In genomic region chr2:71460595-71461303, GRCh38 we compare ENCODE assay signal across 8 cellular contexts. TPM values are rescaled to one million over a fixed set of nuclear protein-coding genes. Genes with fewer than 3 reads are reported as not detected.
DNase-seq lines count a peak whose midpoint lies in the region; ATAC-seq and TF ChIP-seq lines count a peak whose summit lies in the region.

No MANE protein-coding gene starts in this region.

- in situ Hi-C loops in Caki2 (cut with HindIII; ENCODE audit: low pct_unique_long_range_greater_than_20kb, low sequenced_read_pairs), result no loop called here

- H3K4me3 ChIP-seq in KMS-11 (IDR thresholded peaks at IDR 0.05; ENCODE audit: insufficient read depth, low read depth, low read length), result no peak overlapping the region

- DNase-seq in Caki2 (ENCODE audit: low read depth), result peak; percentile 10
- peak; percentile 89 for DNase-seq in dermis blood vessel endothelial cell
- peak; percentile 29 for DNase-seq in medulla oblongata (ENCODE audit: extremely low spot score)
- no peak for DNase-seq in hippocampal formation (lab: John Stamatoyannopoulos, UW)
- no peak for DNase-seq in posterior cingulate gyrus

- H3K9ac ChIP-seq in KMS-11, result no peak overlapping the region

- H4K20me1 ChIP-seq in KMS-11 (ENCODE audit: insufficient read depth), result no peaks in the 10 kb centered on the region

- intact Hi-C loops in posterior cingulate gyrus (cut with DNase I), result no loop called here

- no peak overlapping the region for H3K27ac ChIP-seq in KMS-11

- ATAC-seq in HG03442 (IDR thresholded peaks at IDR 0.05; ENCODE audit: unreplicated experiment), result no peak
- ATAC-seq in GM18873 (IDR thresholded peaks at IDR 0.05; ENCODE audit: low FRiP score, unreplicated experiment), result no peak

- H3K4me2 ChIP-seq in KMS-11, result no peak overlapping the region

- no peaks in the 10 kb centered on the region for H3K4me1 ChIP-seq in KMS-11 (ENCODE audit: low read depth, poor library complexity, severe bottlenecking)

- no peaks in the 10 kb centered on the region for H3K79me2 ChIP-seq in KMS-11 (ENCODE audit: insufficient read depth, low read depth)

- no peaks in the 10 kb centered on the region for H3K36me3 ChIP-seq in KMS-11 (ENCODE audit: insufficient read depth)

- TF ChIP-seq CTCF in KMS-11 (conservative IDR thresholded peaks at IDR 0.05; ENCODE audit: low read depth, low read length), result peak; percentile 76

- no peaks in the 10 kb centered on the region for H3K27me3 ChIP-seq in KMS-11 (ENCODE audit: insufficient read depth, low read depth)

- no peak overlapping the region for H2AFZ ChIP-seq in KMS-11 (ENCODE audit: low read depth)

RNA-seq across cellular contexts. Expression of gene DYSF, which starts 7.4 kb away (rescaled TPM):
- total RNA-seq in Caki2 (2014; rRNA removed; shearing (Covaris generic); ENCODE audit: low replicate concordance), result not detected in 2 replicates
- 145 and 268 TPM in 2 replicates for total RNA-seq in dermis blood vessel endothelial cell

Comparison
In these comparisons a context has a peak if more than half of its experiments do, and no peak if none do; other contexts are left out.
1. DNase-seq: peak in Caki2 (single experiment), dermis blood vessel endothelial cell (single experiment) and medulla oblongata (single experiment); none in hippocampal formation (0 of 2) and posterior cingulate gyrus (0 of 10).
2. RNA of gene DYSF, which starts 7.4 kb away (total RNA-seq): 145 to 268 TPM in dermis blood vessel endothelial cell; not detected in Caki2; every median in the first group is over 100 times any median in the second.